ENCODE assay signal across 9 cellular contexts in the genomic region with DNA sequence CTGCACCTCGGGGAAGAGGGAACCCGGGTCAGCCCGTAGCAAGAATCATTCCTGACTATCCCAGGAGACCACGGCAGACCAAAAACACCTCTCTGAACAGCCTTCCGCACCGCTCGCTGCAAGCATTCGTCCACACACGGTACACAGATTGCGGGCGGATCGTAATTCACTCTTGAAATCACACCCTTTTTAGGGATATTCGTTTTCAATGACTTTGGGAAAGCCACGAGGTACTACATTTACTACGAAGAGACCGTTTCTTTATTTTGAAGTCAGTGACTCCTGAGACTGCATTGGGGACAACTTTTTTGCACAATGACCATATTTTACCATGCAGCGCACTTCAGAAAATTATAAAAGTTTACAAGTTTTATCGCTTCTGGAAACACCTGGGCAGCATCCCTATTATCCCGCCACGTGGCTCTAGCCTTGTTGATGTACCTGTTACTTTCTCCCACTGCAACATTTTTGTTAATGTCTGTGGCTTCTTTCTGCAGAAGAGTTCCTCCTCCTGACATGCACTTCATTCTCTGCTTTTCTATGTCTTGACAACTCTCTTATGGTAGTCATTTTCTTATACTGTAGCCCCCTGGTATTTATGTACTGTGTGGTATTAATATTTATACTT. TPM values are rescaled to one million over a fixed set of nuclear protein-coding genes. Genes with fewer than 3 reads are reported as not detected.
A peak's percentile ranks its signal among the peaks of the same experiment; 100 is the strongest.
DNase-seq lines count a peak whose midpoint lies in the region; ATAC-seq, FAIRE-seq and TF ChIP-seq lines count a peak whose summit lies in the region.
"Had no signal": no experiment of that assay in that cellular context is flagged by ENCODE, and none has a peak within 500 bp of the region (broad histone marks: within the 10 kb centered on the region; RNA-seq: fewer than 3 reads in every experiment).

No MANE protein-coding gene starts in this region.

- H3K4me2 ChIP-seq in mesendoderm (ENCODE audit: low read length) = peak overlapping the region; percentile 60

- H3K4me3 ChIP-seq in MG63 (peak overlapping the region; percentile 60), bronchial epithelial cell (ENCODE audit: low read depth, low read length) (peak overlapping the region; percentile 52), mesendoderm (ENCODE audit: low read length) (peak overlapping the region; percentile 46), upper lobe of right lung (peak overlapping the region; percentile 70)

- H3K4me1 ChIP-seq in mesendoderm (ENCODE audit: control insufficient read depth, low read depth, low read length) = no peaks in the 10 kb centered on the region
- H3K4me1 ChIP-seq in upper lobe of right lung = no peaks in the 10 kb centered on the region

- no peak overlapping the region for H3K23ac ChIP-seq in mesendoderm (ENCODE audit: low read length)

- no peak for ATAC-seq in upper lobe of right lung
- ATAC-seq in HG03139 (IDR thresholded peaks at IDR 0.05; ENCODE audit: unreplicated experiment) = no peak
- no peak for ATAC-seq in HG02571 (IDR thresholded peaks at IDR 0.05; ENCODE audit: unreplicated experiment)

- peaks cover 7% of the 10 kb centered on the region for H3K79me2 ChIP-seq in mesendoderm (ENCODE audit: control insufficient read depth, insufficient read depth, low read length)

- no peaks in the 10 kb centered on the region for H3K79me1 ChIP-seq in mesendoderm (ENCODE audit: low read length)

- WGBS in mesendoderm (ENCODE audit: extremely low coverage, insufficient coverage, low lambda C conversion rate) = no CpG with 5 or more reads among the region's 20 CpGs

- DNase-seq in NCI-H1436 treated with DMSO at 0.1 percent for 48 hours (lab: John Stamatoyannopoulos, UW) (peak; percentile 59), NCI-H1436 (lab: John Stamatoyannopoulos, UW) (no peak), MG63 (no peak), bronchial epithelial cell (ENCODE audit: low read depth) (peak; percentile 6), mesendoderm (no peak), upper lobe of right lung (no peak)

- peak overlapping the region; percentile 96 for H3K4ac ChIP-seq in mesendoderm (ENCODE audit: low read depth, low read length)

- H2AK5ac ChIP-seq in mesendoderm (ENCODE audit: low read length) = no peak overlapping the region

- H3K27me3 ChIP-seq in MG63 = peaks cover 28% of the 10 kb centered on the region
- peaks cover 15% of the 10 kb centered on the region for H3K27me3 ChIP-seq in bronchial epithelial cell (ENCODE audit: control insufficient read depth, insufficient read depth, low read length)
- no peaks in the 10 kb centered on the region for H3K27me3 ChIP-seq in mesendoderm (ENCODE audit: insufficient read depth, low read length, poor library complexity)
- H3K27me3 ChIP-seq in upper lobe of right lung = peaks cover 6% of the 10 kb centered on the region

- intact Hi-C loops in upper lobe of right lung (cut with DNase I) = no loop called here

- peak overlapping the region; percentile 99 for H3K27ac ChIP-seq in mesendoderm (ENCODE audit: low read depth, low read length)
- H3K27ac ChIP-seq in upper lobe of right lung = peak overlapping the region; percentile 88
- H3K27ac ChIP-seq: C4-2B had no signal

- H3K18ac ChIP-seq in mesendoderm (ENCODE audit: low read length) = peak overlapping the region; percentile 100

- H3K56ac ChIP-seq in mesendoderm (ENCODE audit: low read length) = peak overlapping the region; percentile 85

- no peak overlapping the region for H2BK120ac ChIP-seq in mesendoderm (ENCODE audit: low read depth, low read length)

- H3K9me3 ChIP-seq in MG63 = no peaks in the 10 kb centered on the region
- H3K9me3 ChIP-seq in upper lobe of right lung = no peaks in the 10 kb centered on the region

- no peak overlapping the region for H2BK15ac ChIP-seq in mesendoderm (replicated peaks; ENCODE audit: low read depth)

- no peak for FAIRE-seq in bronchial epithelial cell (lab: Jason Lieb, UNC)

- TF ChIP-seq CTCF in bronchial epithelial cell (IDR thresholded peaks at IDR 0.05; ENCODE audit: insufficient read depth, low read length, severe bottlenecking) = no peak
- no peak for TF ChIP-seq CTCF in upper lobe of right lung (IDR thresholded peaks at IDR 0.05)

- peak overlapping the region; percentile 83 for H3K9ac ChIP-seq in mesendoderm (ENCODE audit: low read length)

- no peak overlapping the region for H4K8ac ChIP-seq in mesendoderm (ENCODE audit: low read depth, low read length)

- no peak overlapping the region for H4K5ac ChIP-seq in mesendoderm (ENCODE audit: low read length)

- H2BK5ac ChIP-seq in mesendoderm (ENCODE audit: low read length) = peak overlapping the region; percentile 21

- H3K36me3 ChIP-seq in MG63 = no peaks in the 10 kb centered on the region
- H3K36me3 ChIP-seq in bronchial epithelial cell (ENCODE audit: control insufficient read depth, insufficient read depth, low read length) = no peaks in the 10 kb centered on the region
- H3K36me3 ChIP-seq in mesendoderm (ENCODE audit: control insufficient read depth, insufficient read depth, low read length) = no peaks in the 10 kb centered on the region
- no peaks in the 10 kb centered on the region for H3K36me3 ChIP-seq in upper lobe of right lung

RNA-seq across cellular contexts. Expression of a gene that starts 1.2 kb away (rescaled TPM):
- 4.4 and 8.0 TPM in 2 replicates for total RNA-seq in MG63 (2014; rRNA removed; shearing (Covaris generic); ENCODE audit: low replicate concordance)
- total RNA-seq in bronchial epithelial cell (7.9 and 8.2 TPM in 2 replicates), upper lobe of right lung (64.6 TPM)
- polyA plus RNA-seq in mesendoderm (2013, experiment 1 of 2) = 9.7 TPM
- polyA plus RNA-seq in mesendoderm (2013, experiment 2 of 2) = 10.8 TPM

Comparison
In these comparisons a context has a peak if more than half of its experiments do, and no peak if none do; other contexts are left out.
1. DNase-seq: peak in NCI-H1436 treated with DMSO at 0.1 percent for 48 hours (single experiment) and bronchial epithelial cell (single experiment); none in NCI-H1436 (single experiment), MG63 (single experiment), mesendoderm (single experiment) and upper lobe of right lung (single experiment).
2. Peak in every context shown above with its lines, with median percentiles within 50 percentile points of each other: H3K4me3 ChIP-seq.